In the genomic region with DNA sequence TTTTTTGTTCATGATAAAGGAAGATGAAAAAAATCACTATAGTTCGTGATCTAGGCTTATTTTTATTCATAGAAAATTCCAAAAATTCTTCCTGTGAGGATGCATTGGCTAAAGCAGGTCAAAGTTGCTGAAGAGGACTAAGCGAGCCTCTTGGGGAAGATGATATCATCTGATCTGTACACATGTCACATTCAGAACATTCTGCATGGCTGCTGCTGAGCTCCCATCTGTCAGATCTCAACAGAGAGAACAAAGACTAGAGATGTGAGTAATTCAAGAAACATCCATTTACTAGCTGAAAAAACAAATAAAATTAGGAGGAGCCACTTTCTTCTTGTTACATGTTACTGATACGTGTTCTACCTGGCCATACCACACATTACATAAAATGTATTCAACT, we compare ENCODE assay signal across 17 cellular contexts.
DNase-seq lines count a peak whose midpoint lies in the region; TF ChIP-seq lines count a peak whose summit lies in the region.
"Had no signal": no experiment of that assay in that cellular context is flagged by ENCODE, and none has a peak within 500 bp of the region (broad histone marks: within the 10 kb centered on the region; RNA-seq: fewer than 3 reads in every experiment).

No MANE protein-coding gene starts in this region.

- H3K27ac ChIP-seq in endodermal cell (ENCODE audit: low read depth, low read length) = peak overlapping the region; percentile 24
- H3K27ac ChIP-seq in tibial nerve = no peak overlapping the region
- H3K27ac ChIP-seq: BLaER1 treated with 17β-estradiol and CSF1 and Interleukin-3, amounts not matched to agents 10 nM and 100 nM; GM23248; heart left ventricle; stomach had no signal

- TF ChIP-seq EP300 in tibial nerve (IDR thresholded peaks at IDR 0.05) = no peak

- H3K9me3 Mint-ChIP-seq in endodermal cell = no peaks in the 10 kb centered on the region
- H3K9me3 Mint-ChIP-seq in activated T-cell treated with anti-CD3 and anti-CD28 coated beads, Interleukin-2, amount 50 U/mL, for 24 hours = peaks cover 9% of the 10 kb centered on the region

- H3K36me3 Mint-ChIP-seq in endodermal cell (ENCODE audit: low read depth) = no peaks in the 10 kb centered on the region
- no peaks in the 10 kb centered on the region for H3K36me3 Mint-ChIP-seq in activated T-cell treated with anti-CD3 and anti-CD28 coated beads, Interleukin-2, amount 50 U/mL, for 24 hours (ENCODE audit: low read depth)

- WGBS in endodermal cell (ENCODE audit: insufficient coverage in 1 of 2, insufficient read length in 1 of 2), 2 experiments = 83 to 88% methylated on average over 1 to 3 of the region's 3 CpGs
- 48 to 58% methylated on average over 3 of the region's 3 CpGs for WGBS in tibial nerve, 2 donors

- no peak overlapping the region for H3K9ac ChIP-seq in endodermal cell (ENCODE audit: extremely low read depth, low read length, poor library complexity, severe bottlenecking)
- H3K9ac ChIP-seq: BLaER1 treated with 17β-estradiol and CSF1 and Interleukin-3, amounts not matched to agents 10 nM and 100 nM; GM23248 had no signal

- H3K27ac Mint-ChIP-seq in endodermal cell = no peak overlapping the region
- no peak overlapping the region for H3K27ac Mint-ChIP-seq in activated T-cell treated with anti-CD3 and anti-CD28 coated beads, Interleukin-2, amount 50 U/mL, for 24 hours

- TF ChIP-seq CTCF in endodermal cell (conservative IDR thresholded peaks at IDR 0.05) (no peak), tibial nerve (IDR thresholded peaks at IDR 0.05) (no peak)

- H3K4me3 ChIP-seq in endodermal cell (ENCODE audit: low read length) = no peak overlapping the region
- no peak overlapping the region for H3K4me3 ChIP-seq in tibial nerve
- H3K4me3 ChIP-seq: BLaER1 treated with 17β-estradiol and CSF1 and Interleukin-3, amounts not matched to agents 10 nM and 100 nM; GM23248; heart left ventricle; stomach had no signal

- no peak overlapping the region for H3K4me3 Mint-ChIP-seq in endodermal cell
- no peak overlapping the region for H3K4me3 Mint-ChIP-seq in activated T-cell treated with anti-CD3 and anti-CD28 coated beads, Interleukin-2, amount 50 U/mL, for 24 hours

- H3K9me3 ChIP-seq in endodermal cell (ENCODE audit: control insufficient read depth, low read length) = no peaks in the 10 kb centered on the region
- no peaks in the 10 kb centered on the region for H3K9me3 ChIP-seq in tibial nerve
- H3K9me3 ChIP-seq: heart left ventricle, stomach had no signal

- no peaks in the 10 kb centered on the region for H3K27me3 Mint-ChIP-seq in endodermal cell (ENCODE audit: insufficient read depth)
- no peaks in the 10 kb centered on the region for H3K27me3 Mint-ChIP-seq in activated T-cell treated with anti-CD3 and anti-CD28 coated beads, Interleukin-2, amount 50 U/mL, for 24 hours

- DNase-seq in HS-5 (ENCODE audit: low read depth) = peak; percentile 6
- peak; percentile 10 for DNase-seq in RPMI7951 (ENCODE audit: low read depth)
- no peak for DNase-seq in endodermal cell
- DNase-seq in pons (ENCODE audit: low spot score) = peak; percentile 26
- DNase-seq in activated CD8-positive, alpha-beta memory T cell treated with anti-CD3 and anti-CD28 coated beads for 24 hours = no peak
- DNase-seq in activated T-cell treated with anti-CD3 and anti-CD28 coated beads, Interleukin-2, amount 50 U/mL, for 24 hours = no peak
- DNase-seq in tibial nerve (ENCODE audit: low spot score in 2 of 2) = no peak
- DNase-seq in SKM-1 treated with dmso at 0.1 percent for 144 hours (lab: John Stamatoyannopoulos, UW; ENCODE audit: unreplicated experiment) = no peak
- DNase-seq: activated naive CD4-positive, alpha-beta T cell; central memory CD4-positive, alpha-beta T cell; DND-41; GM23248; heart left ventricle; OCI-M1; stomach; SW 1271 had no signal

- no peaks in the 10 kb centered on the region for H3K4me1 ChIP-seq in endodermal cell (ENCODE audit: control insufficient read depth, insufficient read depth, low read length)
- no peaks in the 10 kb centered on the region for H3K4me1 ChIP-seq in tibial nerve
- H3K4me1 ChIP-seq: BLaER1 treated with 17β-estradiol and CSF1 and Interleukin-3, amounts not matched to agents 10 nM and 100 nM; heart left ventricle; stomach had no signal

- H3K4me1 Mint-ChIP-seq in endodermal cell = no peaks in the 10 kb centered on the region
- no peaks in the 10 kb centered on the region for H3K4me1 Mint-ChIP-seq in activated T-cell treated with anti-CD3 and anti-CD28 coated beads, Interleukin-2, amount 50 U/mL, for 24 hours (ENCODE audit: low read depth)

- TF ChIP-seq POLR2A in tibial nerve (IDR thresholded peaks at IDR 0.05) = no peak

- H3K36me3 ChIP-seq in endodermal cell (ENCODE audit: control insufficient read depth, insufficient read depth, low read length) (no peaks in the 10 kb centered on the region), tibial nerve (no peaks in the 10 kb centered on the region)
- H3K36me3 ChIP-seq: BLaER1 treated with 17β-estradiol and CSF1 and Interleukin-3, amounts not matched to agents 10 nM and 100 nM; heart left ventricle; stomach had no signal

- no peaks in the 10 kb centered on the region for H3K27me3 ChIP-seq in endodermal cell (ENCODE audit: control insufficient read depth, insufficient read depth, low read length, poor library complexity, severe bottlenecking)
- H3K27me3 ChIP-seq in tibial nerve = no peaks in the 10 kb centered on the region
- H3K27me3 ChIP-seq: BLaER1 treated with 17β-estradiol and CSF1 and Interleukin-3, amounts not matched to agents 10 nM and 100 nM; heart left ventricle; stomach had no signal

Comparison
In these comparisons a context has a peak if more than half of its experiments do, and no peak if none do; other contexts are left out.
1. DNase-seq: peak in HS-5 (single experiment), RPMI7951 (single experiment) and pons (single experiment); none in endodermal cell (single experiment), activated CD8-positive, alpha-beta memory T cell treated with anti-CD3 and anti-CD28 coated beads for 24 hours (single experiment), activated T-cell treated with anti-CD3 and anti-CD28 coated beads, Interleukin-2, amount 50 U/mL, for 24 hours (single experiment), tibial nerve (0 of 2) and SKM-1 treated with dmso at 0.1 percent for 144 hours (single experiment).